Comparison of ENCODE assay signal across 9 cellular contexts in genomic region chr9:21381752-21382339, GRCh38. TPM values are rescaled to one million over a fixed set of nuclear protein-coding genes. Genes with fewer than 3 reads are reported as not detected.
A peak's percentile ranks its signal among the peaks of the same experiment; 100 is the strongest.
DNase-seq lines count a peak whose midpoint lies in the region; ATAC-seq and TF ChIP-seq lines count a peak whose summit lies in the region.
"Had no signal": no experiment of that assay in that cellular context is flagged by ENCODE, and none has a peak within 500 bp of the region (broad histone marks: within the 10 kb centered on the region; RNA-seq: fewer than 3 reads in every experiment).

No MANE protein-coding gene starts in this region.

- no peak overlapping the region for H3K4me3 ChIP-seq in HUES48 (ENCODE audit: low read depth, low read length)
- H3K4me3 ChIP-seq in lower leg skin (ENCODE audit: low read depth, poor library complexity, severe bottlenecking), result no peak overlapping the region
- no peak overlapping the region for H3K4me3 ChIP-seq in tibial artery

- peaks cover 5% of the 10 kb centered on the region for H3K4me1 Mint-ChIP-seq in central memory CD8-positive, alpha-beta T cell

- 23 to 24% methylated on average over 3 of the region's 3 CpGs for whole genome bisulfite sequencing in lower leg skin, 2 donors

- DNase-seq in GM13977 (ENCODE audit: low spot score) (peak; percentile 62), NCI-H1694 (lab: John Stamatoyannopoulos, UW) (no peak), lower leg skin (ENCODE audit: low spot score in 2 of 2) (no peak), tibial artery (no peak)
- DNase-seq in central memory CD8-positive, alpha-beta T cell (ENCODE audit: low spot score in 2 of 2), result no peak
- DNase-seq in activated T-cell treated with anti-CD3 and anti-CD28 coated beads, Interleukin-2, amount 50 U/mL, for 48 hours, result no peak

- ATAC-seq in GM21528 (IDR thresholded peaks at IDR 0.05; ENCODE audit: low FRiP score, unreplicated experiment), result peak; percentile 99
- ATAC-seq in central memory CD8-positive, alpha-beta T cell (replicated peaks; ENCODE audit: extremely low read depth, poor library complexity, severe bottlenecking), result peak; percentile 84

- H3K27ac Mint-ChIP-seq in central memory CD8-positive, alpha-beta T cell (ENCODE audit: low read depth), result no peak overlapping the region

- peaks cover 65% of the 10 kb centered on the region for H3K27me3 Mint-ChIP-seq in central memory CD8-positive, alpha-beta T cell

- H3K27me3 ChIP-seq in HUES48 (ENCODE audit: control insufficient read depth, insufficient read depth, low read length), result no peaks in the 10 kb centered on the region
- H3K27me3 ChIP-seq in tibial artery, result peaks cover 0 to 19% of the 10 kb centered on the region in 2 donors

- no peak overlapping the region for H3K9ac ChIP-seq in HUES48 (ENCODE audit: low read depth, low read length)

- H3K4me3 Mint-ChIP-seq in central memory CD8-positive, alpha-beta T cell, result no peak overlapping the region

- peaks cover 2% of the 10 kb centered on the region for H3K36me3 Mint-ChIP-seq in central memory CD8-positive, alpha-beta T cell (ENCODE audit: insufficient read depth)

- H3K9me3 Mint-ChIP-seq in central memory CD8-positive, alpha-beta T cell, result no peaks in the 10 kb centered on the region

- no peaks in the 10 kb centered on the region for H3K9me3 ChIP-seq in HUES48 (ENCODE audit: control insufficient read depth, insufficient read depth, low read length)
- no peaks in the 10 kb centered on the region for H3K9me3 ChIP-seq in tibial artery

- no peaks in the 10 kb centered on the region for H3K36me3 ChIP-seq in HUES48 (ENCODE audit: control insufficient read depth, insufficient read depth, low read length)
- H3K36me3 ChIP-seq in tibial artery, result no peaks in the 10 kb centered on the region

- peak overlapping the region; percentile 53 for H3K27ac ChIP-seq in HUES48 (ENCODE audit: low read depth, low read length)
- H3K27ac ChIP-seq in tibial artery, result no peak overlapping the region

- no peak for TF ChIP-seq POLR2A in lower leg skin (IDR thresholded peaks at IDR 0.05)

- in situ Hi-C loops in GM13977 (cut with MboI; ENCODE audit: low pct_unique_long_range_greater_than_20kb, low sequenced_read_pairs, unreplicated experiment), result no loop called here

- intact Hi-C loops in lower leg skin (cut with DNase I; ENCODE audit: low total_unique reads) (no loop called here), tibial artery (cut with DNase I; ENCODE audit: low total_unique reads) (loop anchor here (2.0 kb wide), 1 partner anchor 25 kb away; no protein-coding TSS in a partner anchor)

- no peak for TF ChIP-seq CTCF in GM13977 (IDR thresholded peaks at IDR 0.05; ENCODE audit: extremely low read depth, insufficient read depth, missing control alignments)
- TF ChIP-seq CTCF in lower leg skin (IDR thresholded peaks at IDR 0.05), result no peak
- TF ChIP-seq CTCF in tibial artery (IDR thresholded peaks at IDR 0.05), result no peak

- peaks cover 12% of the 10 kb centered on the region; the same call in 1 of the 2 replicates for H3K4me1 ChIP-seq in HUES48 (ENCODE audit: control insufficient read depth, insufficient read depth, low read length)
- H3K4me1 ChIP-seq in tibial artery, result no peaks in the 10 kb centered on the region

RNA-seq across cellular contexts. Expression of gene IFNA2, which starts 3.4 kb away (rescaled TPM):
- not detected for total RNA-seq in lower leg skin
- total RNA-seq: epithelial cell of proximal tubule had no signal

RNA-seq across cellular contexts. Expression of gene IFNA13, which starts 14.0 kb away (rescaled TPM):
- not detected for total RNA-seq in lower leg skin
- total RNA-seq: epithelial cell of proximal tubule had no signal

RNA-seq across cellular contexts. Expression of gene IFNA8, which starts 27.1 kb away (rescaled TPM):
- total RNA-seq in lower leg skin, result not detected
- total RNA-seq: epithelial cell of proximal tubule had no signal

RNA-seq across cellular contexts. Expression of gene IFNA6, which starts 31.2 kb away (rescaled TPM):
- total RNA-seq in lower leg skin, result not detected
- total RNA-seq: epithelial cell of proximal tubule had no signal

RNA-seq across cellular contexts. Expression of gene KLHL9, which starts 46.6 kb away (rescaled TPM):
- total RNA-seq in lower leg skin, result 10 to 100 TPM; 12.0 to 17.8 (median 15.3) TPM
